9 cellular contexts compared by ENCODE assay signal in genomic region chr9:87599901-87600610, GRCh38.
DNase-seq lines count a peak whose midpoint lies in the region; ATAC-seq and TF ChIP-seq lines count a peak whose summit lies in the region.
"Had no signal": no experiment of that assay in that cellular context is flagged by ENCODE, and none has a peak within 500 bp of the region (broad histone marks: within the 10 kb centered on the region; RNA-seq: fewer than 3 reads in every experiment).

No MANE protein-coding gene starts in this region.

- H3K23ac ChIP-seq in neuronal stem cell (ENCODE audit: low read depth, low read length, poor library complexity) = no peak overlapping the region

- no peaks in the 10 kb centered on the region for H3K9me3 Mint-ChIP-seq in neural progenitor cell
- H3K9me3 Mint-ChIP-seq in activated CD4-positive, alpha-beta memory T cell treated with anti-CD3 and anti-CD28 coated beads, Interleukin-2, amount 10 ng/mL, durations not matched to agents 7 days and 5 days = no peaks in the 10 kb centered on the region

- no peak overlapping the region for H4K8ac ChIP-seq in neuronal stem cell (ENCODE audit: low read depth, low read length)

- peaks cover 6% of the 10 kb centered on the region for H3K79me1 ChIP-seq in neuronal stem cell (ENCODE audit: low read depth, low read length)

- H2AFZ ChIP-seq in PC-3 (ENCODE audit: low read length) = no peak overlapping the region
- H2AFZ ChIP-seq in neural progenitor cell (replicated peaks) = no peak overlapping the region
- H2AFZ ChIP-seq in neuronal stem cell (ENCODE audit: low read length) = no peak overlapping the region

- no peaks in the 10 kb centered on the region for H4K20me1 ChIP-seq in PC-3 (ENCODE audit: low read length)
- H4K20me1 ChIP-seq in neural progenitor cell (ENCODE audit: low read depth) = peaks cover 51% of the 10 kb centered on the region

- no peak overlapping the region for H3K4me3 Mint-ChIP-seq in neural progenitor cell
- no peak overlapping the region for H3K4me3 Mint-ChIP-seq in activated CD4-positive, alpha-beta memory T cell treated with anti-CD3 and anti-CD28 coated beads, Interleukin-2, amount 10 ng/mL, durations not matched to agents 7 days and 5 days

- intact Hi-C loops in PC-3 (cut with micrococcal nuclease) = no loop called here

- no peak overlapping the region for H2BK120ac ChIP-seq in neuronal stem cell (ENCODE audit: low read depth, low read length)

- H3K27me3 Mint-ChIP-seq in neural progenitor cell (ENCODE audit: insufficient read depth, low read depth) = peaks cover 2% of the 10 kb centered on the region
- H3K27me3 Mint-ChIP-seq in activated CD4-positive, alpha-beta memory T cell treated with anti-CD3 and anti-CD28 coated beads, Interleukin-2, amount 10 ng/mL, durations not matched to agents 7 days and 5 days = peaks cover 20% of the 10 kb centered on the region

- H3K18ac ChIP-seq in neuronal stem cell (ENCODE audit: low read length) = no peak overlapping the region

- H2BK15ac ChIP-seq in neuronal stem cell (ENCODE audit: low read length) = no peak overlapping the region

- no peak overlapping the region for H2BK5ac ChIP-seq in neuronal stem cell (ENCODE audit: low read length)

- H3K4me1 Mint-ChIP-seq in neural progenitor cell = peaks cover 77% of the 10 kb centered on the region
- H3K4me1 Mint-ChIP-seq in activated CD4-positive, alpha-beta memory T cell treated with anti-CD3 and anti-CD28 coated beads, Interleukin-2, amount 10 ng/mL, durations not matched to agents 7 days and 5 days = no peaks in the 10 kb centered on the region

- WGBS in neuronal stem cell (ENCODE audit: extremely low coverage in 2 of 2, insufficient read length in 2 of 2, insufficient replicate concordance in 1 of 2), 2 donors = no CpG with 5 or more reads among the region's 17 CpGs

- H3K79me2 ChIP-seq in PC-3 (ENCODE audit: low read length) = no peaks in the 10 kb centered on the region
- peaks cover 15% of the 10 kb centered on the region for H3K79me2 ChIP-seq in neural progenitor cell (ENCODE audit: low read depth)

- TF ChIP-seq CTCF in BJ (IDR thresholded peaks at IDR 0.05; ENCODE audit: insufficient read depth, low read depth, low read length) (no peak), PC-3 (conservative IDR thresholded peaks at IDR 0.05; ENCODE audit: low read depth, low read length) (no peak), neural progenitor cell (IDR thresholded peaks at IDR 0.05) (no peak)

- POLR2A ChIA-PET in BJ (lab: Charles Lee) (interaction anchor here (0.6 kb wide), 1 partner anchor 241 kb away, joined by 3 read pairs; no protein-coding TSS in a partner anchor), PC-3 (lab: Charles Lee; ENCODE audit: unreplicated experiment) (no interaction called here)
- POLR2A ChIA-PET in activated CD4-positive, alpha-beta memory T cell treated with anti-CD3 and anti-CD28 coated beads, Interleukin-2, amount 10 ng/mL, durations not matched to agents 7 days and 5 days (lab: Charles Lee) = interaction anchor here (0.7 kb wide), 1 partner anchor 1711 kb away, joined by 4 read pairs; no protein-coding TSS in a partner anchor

- no TSS peak for BruUV-seq in PC-3 (replicated peaks; lab: Mats Ljungman, UMichigan)

- H3K4me1 ChIP-seq in PC-3 (ENCODE audit: insufficient read depth, low read length) (no peaks in the 10 kb centered on the region), neural progenitor cell (peaks cover 27% of the 10 kb centered on the region), neuronal stem cell (ENCODE audit: control insufficient read depth in 2 of 2, insufficient read depth in 1 of 2, low read depth in 1 of 2, low read length in 2 of 2) (peaks cover 11 to 20% of the 10 kb centered on the region in 2 donors)

- H3K4me3 ChIP-seq in BJ (ENCODE audit: low read depth, low read length) = no peak overlapping the region
- H3K4me3 ChIP-seq in PC-3 (ENCODE audit: low read length) = no peak overlapping the region
- no peak overlapping the region for H3K4me3 ChIP-seq in neural progenitor cell
- no peak overlapping the region for H3K4me3 ChIP-seq in neuronal stem cell (ENCODE audit: low read length in 2 of 2)

- H4K91ac ChIP-seq in neuronal stem cell (ENCODE audit: low read depth, low read length, poor library complexity) = no peak overlapping the region

- no peak overlapping the region for H2AK5ac ChIP-seq in neuronal stem cell (ENCODE audit: low read depth, low read length)

- peaks cover 4% of the 10 kb centered on the region for H3K36me3 Mint-ChIP-seq in neural progenitor cell
- H3K36me3 Mint-ChIP-seq in activated CD4-positive, alpha-beta memory T cell treated with anti-CD3 and anti-CD28 coated beads, Interleukin-2, amount 10 ng/mL, durations not matched to agents 7 days and 5 days (ENCODE audit: low read depth) = no peaks in the 10 kb centered on the region

- H3K36me3 ChIP-seq in BJ (ENCODE audit: control insufficient read depth, insufficient read depth, low read length) (no peaks in the 10 kb centered on the region), PC-3 (ENCODE audit: low read depth, low read length) (no peaks in the 10 kb centered on the region), neural progenitor cell (no peaks in the 10 kb centered on the region), neuronal stem cell (replicated peaks in 1 of 2; ENCODE audit: control insufficient read depth in 2 of 2, insufficient read depth in 2 of 2, low read length in 2 of 2) (peaks cover 2 to 4% of the 10 kb centered on the region in 2 donors)

- H3K9ac ChIP-seq in PC-3 (ENCODE audit: low read length) (no peak overlapping the region), neural progenitor cell (no peak overlapping the region), neuronal stem cell (ENCODE audit: low read depth, low read length, poor library complexity) (no peak overlapping the region)

- H3K4me2 ChIP-seq in PC-3 (ENCODE audit: low read length) (peak overlapping the region; percentile 39; the same call in 1 of the 2 replicates), neural progenitor cell (no peak overlapping the region), neuronal stem cell (ENCODE audit: insufficient read depth, low read length, poor library complexity, severe bottlenecking) (no peak overlapping the region)

- H3K14ac ChIP-seq in neuronal stem cell (ENCODE audit: low read length) = no peak overlapping the region

- no peaks in the 10 kb centered on the region for H3F3A ChIP-seq in PC-3 (ENCODE audit: low read length, unreplicated experiment)
- H3F3A ChIP-seq in neural progenitor cell (ENCODE audit: low read depth) = peaks cover 5% of the 10 kb centered on the region

- peak overlapping the region; percentile 39 for H3K27ac Mint-ChIP-seq in neural progenitor cell
- H3K27ac Mint-ChIP-seq in activated CD4-positive, alpha-beta memory T cell treated with anti-CD3 and anti-CD28 coated beads, Interleukin-2, amount 10 ng/mL, durations not matched to agents 7 days and 5 days = no peak overlapping the region

- no peak overlapping the region for H3K4ac ChIP-seq in neuronal stem cell (ENCODE audit: low read length)

- H3K9me3 ChIP-seq in PC-3 (ENCODE audit: low read length) (no peaks in the 10 kb centered on the region), neural progenitor cell (ENCODE audit: low read depth) (no peaks in the 10 kb centered on the region), neuronal stem cell (replicated peaks in 1 of 2; ENCODE audit: control insufficient read depth in 2 of 2, insufficient read depth in 1 of 2, low read depth in 1 of 2, low read length in 2 of 2) (no peaks in the 10 kb centered on the region)

- CTCF ChIA-PET in BJ (lab: Yijun Ruan, JAX) (interaction anchor here (0.7 to 1.0 kb wide), 2 partner anchors 15 to 620 kb away, joined by 3 read pairs; no protein-coding TSS in a partner anchor), PC-3 (lab: Charles Lee) (no interaction called here)
- CTCF ChIA-PET in activated CD4-positive, alpha-beta memory T cell treated with anti-CD3 and anti-CD28 coated beads, Interleukin-2, amount 10 ng/mL, durations not matched to agents 7 days and 5 days (lab: Charles Lee) = no interaction called here

- DNase-seq in BJ (ENCODE audit: low read depth) (peak; percentile 34), PC-3 (peak; percentile 57), fibroblast of gingiva (ENCODE audit: low read depth) (peak; percentile 41), neural progenitor cell (ENCODE audit: low spot score) (no peak), activated T-cell treated with anti-CD3 and anti-CD28 coated beads for 4 hours (no peak), NCI-H774 (lab: John Stamatoyannopoulos, UW) (no peak), neuronal stem cell (ENCODE audit: low spot score) (no peak)
- DNase-seq in activated CD4-positive, alpha-beta memory T cell treated with anti-CD3 and anti-CD28 coated beads, Interleukin-2, amount 10 ng/mL, durations not matched to agents 7 days and 5 days = no peak
- DNase-seq: cortex of kidney had no signal

- H2BK12ac ChIP-seq in neuronal stem cell (ENCODE audit: low read length) = no peak overlapping the region

- H3K27me3 ChIP-seq in BJ (ENCODE audit: control insufficient read depth, insufficient read depth, low read length) (no peaks in the 10 kb centered on the region), PC-3 (ENCODE audit: low read length) (peaks cover 70% of the 10 kb centered on the region), neural progenitor cell (no peaks in the 10 kb centered on the region), neuronal stem cell (ENCODE audit: control insufficient read depth in 3 of 3, insufficient read depth in 3 of 3, low read depth in 1 of 3, low read length in 3 of 3) (no peaks in the 10 kb centered on the region)

- ATAC-seq in PC-3 = no peak

- no peaks in the 10 kb centered on the region for H3K9me2 ChIP-seq in PC-3 (replicated peaks; ENCODE audit: low read length)

- H3K27ac ChIP-seq in PC-3 (ENCODE audit: low read length) = no peak overlapping the region
- no peak overlapping the region for H3K27ac ChIP-seq in neural progenitor cell
- H3K27ac ChIP-seq in neuronal stem cell (replicated peaks; ENCODE audit: low read length) = no peak overlapping the region

Comparison
In these comparisons a context has a peak if more than half of its experiments do, and no peak if none do; other contexts are left out.
1. DNase-seq: peak in BJ (single experiment), PC-3 (single experiment) and fibroblast of gingiva (single experiment); none in neural progenitor cell (single experiment), activated T-cell treated with anti-CD3 and anti-CD28 coated beads for 4 hours (single experiment), NCI-H774 (single experiment), activated CD4-positive, alpha-beta memory T cell treated with anti-CD3 and anti-CD28 coated beads, Interleukin-2, amount 10 ng/mL, durations not matched to agents 7 days and 5 days (single experiment) and neuronal stem cell (single experiment).